In genomic region chr22:23750744-23751440, GRCh38 we compare ENCODE assay signal across 1 cellular context.
TF ChIP-seq lines count a peak whose summit lies in the region.

ZNF70 (minus strand) TSS chr22:23751112; CDS start chr22:23745140, 5,972 bp downstream.

TF ChIP-seq in K562, 482 proteins besides CTCF, POLR2A, EP300 and RAD21 (continued from another document and continues in another):
- TF ChIP-seq RCOR1 (IDR thresholded peaks at IDR 0.05; ENCODE audit: borderline replicate concordance in 1 of 2, low read depth in 2 of 2, low read length in 2 of 2) = no peak
- peak; percentile 47; the same call in 1 of the 2 replicates for TF ChIP-seq ZBTB40 (IDR thresholded peaks at IDR 0.05)
- no peak for TF ChIP-seq ZBTB40 (CRISPR knock-in tag; IDR thresholded peaks at IDR 0.05)
- TF ChIP-seq THAP7 (CRISPR knock-in tag; IDR thresholded peaks at IDR 0.05) = no peak
- no peak for TF ChIP-seq ZNF140 (CRISPR knock-in tag; IDR thresholded peaks at IDR 0.05)
- no peak for TF ChIP-seq KLF10 (CRISPR knock-in tag; IDR thresholded peaks at IDR 0.05)
- TF ChIP-seq PKNOX1 (IDR thresholded peaks at IDR 0.05) = no peak
- TF ChIP-seq ILK (tag; IDR thresholded peaks at IDR 0.05; ENCODE audit: borderline replicate concordance, low read depth) = no peak
- TF ChIP-seq SP2 (IDR thresholded peaks at IDR 0.05; ENCODE audit: extremely low read depth, low read depth, low read length, poor library complexity, severe bottlenecking) = peak; percentile 88
- TF ChIP-seq PPARD (CRISPR knock-in tag; IDR thresholded peaks at IDR 0.05) = no peak
- no peak for TF ChIP-seq ZNF77 (CRISPR knock-in tag; IDR thresholded peaks at IDR 0.05)
- TF ChIP-seq ZBTB43 (CRISPR knock-in tag; IDR thresholded peaks at IDR 0.05) = no peak
- TF ChIP-seq CBX3 (IDR thresholded peaks at IDR 0.05; ENCODE audit: borderline replicate concordance in 1 of 2, low read length in 2 of 2) = no peak
- no peak for TF ChIP-seq SOX6 (IDR thresholded peaks at IDR 0.05)
- TF ChIP-seq ZNF121 (CRISPR knock-in tag; conservative IDR thresholded peaks at IDR 0.05) = no peak
- TF ChIP-seq ETS1 (conservative IDR thresholded peaks at IDR 0.05; ENCODE audit: control insufficient read depth, low read depth, low read length) = peak; percentile 49; the same call in 1 of the 2 replicates
- TF ChIP-seq MBD1 (CRISPR knock-in tag; IDR thresholded peaks at IDR 0.05) = no peak
- TF ChIP-seq MYBL2 (IDR thresholded peaks at IDR 0.05; ENCODE audit: low read depth) = no peak
- TF ChIP-seq MYBL2 (CRISPR knock-in tag; IDR thresholded peaks at IDR 0.05; ENCODE audit: borderline replicate concordance) = no peak
- TF ChIP-seq ATF6 (CRISPR knock-in tag; IDR thresholded peaks at IDR 0.05) = 0 out of 2 replicates have a peak, but pooled peaks have one; percentile 38
- TF ChIP-seq ZFP36 (IDR thresholded peaks at IDR 0.05; ENCODE audit: low read depth, low read length, partially characterized antibody) = no peak
- no peak for TF ChIP-seq ATF2 (CRISPR knock-in tag; IDR thresholded peaks at IDR 0.05)
- TF ChIP-seq PURB (CRISPR knock-in tag; IDR thresholded peaks at IDR 0.05; ENCODE audit: low read depth) = no peak
- TF ChIP-seq ZNF655 (CRISPR knock-in tag; IDR thresholded peaks at IDR 0.05) = no peak
- no peak for TF ChIP-seq MEF2A (IDR thresholded peaks at IDR 0.05; ENCODE audit: control insufficient read depth, low read depth, low read length)
- no peak for TF ChIP-seq NR3C1 (CRISPR knock-in tag; IDR thresholded peaks at IDR 0.05)
- TF ChIP-seq ZNF277 (CRISPR knock-in tag; IDR thresholded peaks at IDR 0.05; ENCODE audit: borderline replicate concordance) = no peak
- no peak for TF ChIP-seq HSF4 (CRISPR knock-in tag; IDR thresholded peaks at IDR 0.05; ENCODE audit: borderline replicate concordance)
- no peak for TF ChIP-seq ZNF274 (IDR thresholded peaks at IDR 0.05; ENCODE audit: borderline replicate concordance, low read depth, low read length)
- TF ChIP-seq RB1 (IDR thresholded peaks at IDR 0.05; ENCODE audit: low read depth) = peak; percentile 65; the same call in 1 of the 2 replicates
- peak in 1 of 2 experiments; percentile 17; a peak in 1 of 4 replicates for TF ChIP-seq MAZ (CRISPR knock-in tag; conservative IDR thresholded peaks at IDR 0.05 in 1 of 2, IDR thresholded peaks at IDR 0.05 in 1 of 2)
- no peak for TF ChIP-seq TEAD4 (IDR thresholded peaks at IDR 0.05; ENCODE audit: low read length)
- no peak for TF ChIP-seq TEAD4 (CRISPR knock-in tag; IDR thresholded peaks at IDR 0.05; ENCODE audit: borderline replicate concordance)
- peak; percentile 93 for TF ChIP-seq GABPA (tag; conservative IDR thresholded peaks at IDR 0.05; ENCODE audit: low read depth)
- TF ChIP-seq HNRNPL (IDR thresholded peaks at IDR 0.05; ENCODE audit: low read depth, low read length) = 0 out of 2 replicates have a peak, but pooled peaks have one; percentile 18
- peak; percentile 67 for TF ChIP-seq NFIC (IDR thresholded peaks at IDR 0.05)
- TF ChIP-seq GABPB1 (CRISPR knock-in tag; IDR thresholded peaks at IDR 0.05) = peak; percentile 44; the same call in 1 of the 2 replicates
